Comparison of ENCODE assay signal across 25 cellular contexts in genomic region chr14:95787941-95788340, GRCh38.
"Had no signal": no experiment of that assay in that cellular context is flagged by ENCODE, and none has a peak within 500 bp of the region (broad histone marks: within the 10 kb centered on the region; RNA-seq: fewer than 3 reads in every experiment).

No MANE protein-coding gene starts in this region.

- H3K27me3 ChIP-seq: colonic mucosa, foreskin keratinocyte, gastrocnemius medialis had no signal

- DNase-seq: colonic mucosa; cortex of kidney; dermis blood vessel endothelial cell; dorsolateral prefrontal cortex; effector CD4-positive, alpha-beta T cell; effector CD8-positive, alpha-beta T cell; effector memory CD4-positive, alpha-beta T cell; effector memory CD8-positive, alpha-beta T cell; endodermal cell; erythroblast; esophagus squamous epithelium; foreskin fibroblast; foreskin keratinocyte; foreskin melanocyte; gastrocnemius medialis; glutamatergic neuron; head of caudate nucleus; heart left ventricle; heart right ventricle had no signal

- H3K4me3 ChIP-seq: colonic mucosa, coronary artery, dorsolateral prefrontal cortex, esophagus muscularis mucosa, esophagus squamous epithelium, gastrocnemius medialis, gastroesophageal sphincter, heart left ventricle, heart right ventricle had no signal

- H3K36me3 ChIP-seq: colonic mucosa, esophagus muscularis mucosa, esophagus squamous epithelium, gastrocnemius medialis, gastroesophageal sphincter, heart left ventricle, heart right ventricle had no signal

- H3K27ac Mint-ChIP-seq: dendritic cell treated with granulocyte-macrophage colony-stimulating factor and Interleukin-4, amounts not matched to agents 40 ng/mL and 50 ng/mL, for 4 days; effector memory CD8-positive, alpha-beta T cell; endodermal cell had no signal

- H3K27ac ChIP-seq: colonic mucosa, coronary artery, dorsolateral prefrontal cortex, epithelial cell of prostate, esophagus muscularis mucosa, esophagus squamous epithelium, foreskin keratinocyte, gastrocnemius medialis, gastroesophageal sphincter, heart left ventricle, heart right ventricle had no signal

- H3K9me3 Mint-ChIP-seq: dendritic cell treated with granulocyte-macrophage colony-stimulating factor and Interleukin-4, amounts not matched to agents 40 ng/mL and 50 ng/mL, for 4 days; endodermal cell had no signal

- H3K27me3 Mint-ChIP-seq: dendritic cell treated with granulocyte-macrophage colony-stimulating factor and Interleukin-4, amounts not matched to agents 40 ng/mL and 50 ng/mL, for 4 days had no signal

- H3K4me1 Mint-ChIP-seq: endodermal cell had no signal

- H3K9me3 ChIP-seq: colonic mucosa, esophagus muscularis mucosa, esophagus squamous epithelium, gastrocnemius medialis, gastroesophageal sphincter, heart left ventricle, heart right ventricle had no signal

- ATAC-seq: effector memory CD8-positive, alpha-beta T cell; esophagus mucosa; foreskin keratinocyte; gastrocnemius medialis; gastroesophageal sphincter; heart left ventricle; heart right ventricle had no signal

- H3K4me1 ChIP-seq: colonic mucosa, esophagus muscularis mucosa, esophagus squamous epithelium, foreskin keratinocyte, gastrocnemius medialis, gastroesophageal sphincter, heart left ventricle, heart right ventricle had no signal

- H3K4me3 Mint-ChIP-seq: dendritic cell treated with granulocyte-macrophage colony-stimulating factor and Interleukin-4, amounts not matched to agents 40 ng/mL and 50 ng/mL, for 4 days; effector memory CD8-positive, alpha-beta T cell; endodermal cell had no signal
